8 cellular contexts compared by ENCODE assay signal in genomic region chr10:12042409-12042796, GRCh38. TPM values are rescaled to one million over a fixed set of nuclear protein-coding genes. Genes with fewer than 3 reads are reported as not detected.
A peak's percentile ranks its signal among the peaks of the same experiment; 100 is the strongest.
DNase-seq lines count a peak whose midpoint lies in the region; ATAC-seq and TF ChIP-seq lines count a peak whose summit lies in the region.

No MANE protein-coding gene starts in this region.

- no peaks in the 10 kb centered on the region for H3K36me3 Mint-ChIP-seq in immature natural killer cell

- H3K9me3 Mint-ChIP-seq in immature natural killer cell: no peaks in the 10 kb centered on the region

- no peaks in the 10 kb centered on the region for H3K4me1 ChIP-seq in ES-I3 (ENCODE audit: insufficient read depth, low read length)
- H3K4me1 ChIP-seq in RWPE2 (ENCODE audit: insufficient read depth, poor library complexity, severe bottlenecking): peaks cover 15% of the 10 kb centered on the region
- H3K4me1 ChIP-seq in ascending aorta: peaks cover 0 to 2% of the 10 kb centered on the region in 2 donors

- no peaks in the 10 kb centered on the region for H3K9me3 ChIP-seq in ES-I3 (ENCODE audit: control insufficient read depth, insufficient read depth, low read length)
- H3K9me3 ChIP-seq in RWPE2 (ENCODE audit: severe bottlenecking): no peaks in the 10 kb centered on the region
- no peaks in the 10 kb centered on the region for H3K9me3 ChIP-seq in ascending aorta

- H3K36me3 ChIP-seq in ES-I3 (ENCODE audit: insufficient read depth, low read length) (no peaks in the 10 kb centered on the region), RWPE2 (ENCODE audit: low read depth) (peaks cover 9% of the 10 kb centered on the region; the same call in 1 of the 2 replicates), ascending aorta (no peaks in the 10 kb centered on the region)

- no peaks in the 10 kb centered on the region for H3K27me3 ChIP-seq in RWPE2 (ENCODE audit: insufficient read depth, poor library complexity, severe bottlenecking)
- H3K27me3 ChIP-seq in ascending aorta: no peaks in the 10 kb centered on the region

- DNase-seq in HFF-Myc (ENCODE audit: extremely low read depth, low read depth) (no peak), RWPE2 (ENCODE audit: low spot score) (no peak), ascending aorta (ENCODE audit: low spot score in 2 of 2) (no peak), immature natural killer cell (peak; percentile 53 to 58 (median 56)), SHP77 treated with DMSO at 0.1 percent for 48 hours (lab: John Stamatoyannopoulos, UW) (no peak)
- DNase-seq in stimulated activated CD4-positive, alpha-beta T cell treated with anti-CD3 and anti-CD28 coated beads, Interleukin-1b, Interleukin-23, amount 100 ng/mL, for 48 hours: peak; percentile 50

- H3K4me3 ChIP-seq in HFF-Myc (replicated peaks; ENCODE audit: low read depth, low read length): peak overlapping the region; percentile 98
- peak overlapping the region; percentile 100 for H3K4me3 ChIP-seq in RWPE2 (ENCODE audit: severe bottlenecking)
- H3K4me3 ChIP-seq in ascending aorta: peak overlapping the region; percentile 91 to 95

- H3K27ac ChIP-seq in RWPE2 (ENCODE audit: poor library complexity, severe bottlenecking) (peak overlapping the region; percentile 70), ascending aorta (peak overlapping the region; percentile 91 to 93)

- intact Hi-C loops in ascending aorta (cut with DNase I): loop anchor here (1.0 to 2.0 kb wide), 2 partner anchors 87 to 1260 kb away; partner anchors contain the start of gene SEC61A2

- H3K9ac ChIP-seq in ES-I3 (ENCODE audit: low read depth, low read length): peak overlapping the region; percentile 93

- H3K27ac Mint-ChIP-seq in immature natural killer cell: peak overlapping the region; percentile 92 to 100 (median 98)

- peaks cover 31 to 53% of the 10 kb centered on the region in 2 donors for H3K4me1 Mint-ChIP-seq in immature natural killer cell

- TF ChIP-seq CTCF in HFF-Myc (IDR thresholded peaks at IDR 0.05; ENCODE audit: low read depth, low read length, missing control alignments) (no peak), RWPE2 (IDR thresholded peaks at IDR 0.05; ENCODE audit: poor library complexity, severe bottlenecking) (no peak), ascending aorta (IDR thresholded peaks at IDR 0.05) (no peak)

- ATAC-seq in RWPE2 (ENCODE audit: low read depth) (peak; percentile 17; the same call in 2 of the 3 replicates), HG02763 (IDR thresholded peaks at IDR 0.05; ENCODE audit: unreplicated experiment) (no peak)

- H3K4me3 Mint-ChIP-seq in immature natural killer cell: peak overlapping the region; percentile 93 to 97 (median 94)

- H3K27me3 Mint-ChIP-seq in immature natural killer cell (ENCODE audit: low read depth in 3 of 3): peaks cover 13 to 19% (median 15%) of the 10 kb centered on the region in 3 donors

RNA-seq across cellular contexts. Expression of gene UPF2, which starts 0.2 kb away (rescaled TPM):
- 7.9 TPM for total RNA-seq in ascending aorta
- 10 to 100 TPM in 2 of 3 donors, 1 to 10 TPM in 1; 3.1 to 19.8 (median 12.9) TPM for polyA plus RNA-seq in immature natural killer cell

RNA-seq across cellular contexts. Expression of gene DHTKD1, which starts 26.4 kb away (rescaled TPM):
- total RNA-seq in ascending aorta: 12.6 TPM
- polyA plus RNA-seq in immature natural killer cell: 1 to 10 TPM; 5.0 to 9.1 (median 7.8) TPM

Comparison
In these comparisons a context has a peak if more than half of its experiments do, and no peak if none do; other contexts are left out.
1. DNase-seq: peak in immature natural killer cell (3 of 3) and stimulated activated CD4-positive, alpha-beta T cell treated with anti-CD3 and anti-CD28 coated beads, Interleukin-1b, Interleukin-23, amount 100 ng/mL, for 48 hours (single experiment); none in HFF-Myc (single experiment), RWPE2 (single experiment), ascending aorta (0 of 2) and SHP77 treated with DMSO at 0.1 percent for 48 hours (single experiment).
2. Peak in every context shown above with its lines, with median percentiles within 50 percentile points of each other: H3K4me3 ChIP-seq.